ENCODE assay signal across 14 cellular contexts in genomic region chr13:45501175-45501526, GRCh38. TPM values are rescaled to one million over a fixed set of nuclear protein-coding genes. Genes with fewer than 3 reads are reported as not detected.
DNase-seq lines count a peak whose midpoint lies in the region; ATAC-seq and TF ChIP-seq lines count a peak whose summit lies in the region.
"Had no signal": no experiment of that assay in that cellular context is flagged by ENCODE, and none has a peak within 500 bp of the region (broad histone marks: within the 10 kb centered on the region; RNA-seq: fewer than 3 reads in every experiment).

No MANE protein-coding gene starts in this region.

- no peak overlapping the region for H3K9ac ChIP-seq in Karpas-422 (ENCODE audit: low read length)

- peaks cover 41% of the 10 kb centered on the region for H3K36me3 ChIP-seq in CD8-positive, alpha-beta memory T cell (ENCODE audit: insufficient read depth, low read length)
- H3K36me3 ChIP-seq in Karpas-422 (ENCODE audit: insufficient read depth, low read length) = peaks cover 43% of the 10 kb centered on the region

- no peaks in the 10 kb centered on the region for H3K27me3 Mint-ChIP-seq in CD8-positive, alpha-beta memory T cell
- H3K27me3 Mint-ChIP-seq in neural crest cell (ENCODE audit: low read depth) (no peaks in the 10 kb centered on the region), WTC11 (ENCODE audit: low read depth) (no peaks in the 10 kb centered on the region)

- no peak for DNase-seq in CD8-positive, alpha-beta memory T cell
- DNase-seq in Karpas-422 (no peak), choroid plexus epithelial cell (ENCODE audit: low read depth) (no peak), neural crest cell (ENCODE audit: low read depth, low spot score) (no peak), NCI-H1105 (lab: John Stamatoyannopoulos, UW) (no peak), WTC11 (ENCODE audit: low spot score) (no peak), OCI-M1 (lab: John Stamatoyannopoulos, UW) (no peak), middle frontal gyrus (ENCODE audit: extremely low spot score, low spot score) (no peak)
- DNase-seq: activated gamma-delta T cell treated with Interleukin-2 at 50 U/mL for 16 hours, NCI-H524, trophoblast cell had no signal

- CTCF ChIA-PET in CD8-positive, alpha-beta memory T cell (lab: Charles Lee) = no interaction called here
- CTCF ChIA-PET in WTC11 (lab: Charles Lee) = no interaction called here

- H2AFZ ChIP-seq in Karpas-422 (ENCODE audit: low read length) = no peak overlapping the region

- no peaks in the 10 kb centered on the region for H3K27me3 ChIP-seq in CD8-positive, alpha-beta memory T cell (ENCODE audit: insufficient read depth, low read length, poor library complexity, severe bottlenecking)
- H3K27me3 ChIP-seq in Karpas-422 (ENCODE audit: low read length) = no peaks in the 10 kb centered on the region
- H3K27me3 ChIP-seq: cardiac muscle cell had no signal

- no peaks in the 10 kb centered on the region for H4K20me1 ChIP-seq in Karpas-422 (ENCODE audit: insufficient read depth, low read depth, low read length)

- no peak overlapping the region for H3K4me2 ChIP-seq in Karpas-422 (ENCODE audit: low read depth, low read length, poor library complexity, severe bottlenecking)

- no peaks in the 10 kb centered on the region for H3K9me3 Mint-ChIP-seq in CD8-positive, alpha-beta memory T cell
- H3K9me3 Mint-ChIP-seq in neural crest cell (no peaks in the 10 kb centered on the region), WTC11 (peaks cover 7% of the 10 kb centered on the region)

- H3K27ac ChIP-seq in CD8-positive, alpha-beta memory T cell (ENCODE audit: low read depth, low read length) = no peak overlapping the region
- H3K27ac ChIP-seq in Karpas-422 (ENCODE audit: low read length) = peak overlapping the region; percentile 19; the same call in 1 of the 2 replicates
- H3K27ac ChIP-seq: cardiac muscle cell had no signal

- no peaks in the 10 kb centered on the region for H3K9me3 ChIP-seq in CD8-positive, alpha-beta memory T cell (ENCODE audit: low read length)
- H3K9me3 ChIP-seq in Karpas-422 (ENCODE audit: low read length) = no peaks in the 10 kb centered on the region

- H3K36me3 Mint-ChIP-seq in CD8-positive, alpha-beta memory T cell = peaks cover 31 to 74% (median 34%) of the 10 kb centered on the region in 3 donors
- H3K36me3 Mint-ChIP-seq in neural crest cell (ENCODE audit: low read depth) (peaks cover 45% of the 10 kb centered on the region), WTC11 (peaks cover 43% of the 10 kb centered on the region)

- peaks cover 6 to 14% (median 10%) of the 10 kb centered on the region in 3 donors for H3K4me1 Mint-ChIP-seq in CD8-positive, alpha-beta memory T cell
- H3K4me1 Mint-ChIP-seq in neural crest cell (peaks cover 12% of the 10 kb centered on the region), WTC11 (no peaks in the 10 kb centered on the region)

- H3K27ac Mint-ChIP-seq in CD8-positive, alpha-beta memory T cell = peak overlapping the region in 6 of 8 donors; percentile 9 to 82 (median 52)
- H3K27ac Mint-ChIP-seq in neural crest cell (ENCODE audit: unreplicated experiment) (peak overlapping the region; percentile 52), WTC11 (no peak overlapping the region)

- peak; percentile 17 for TF ChIP-seq CTCF in choroid plexus epithelial cell (conservative IDR thresholded peaks at IDR 0.05; ENCODE audit: low read depth, low read length)
- TF ChIP-seq CTCF in neural crest cell (conservative IDR thresholded peaks at IDR 0.05) = no peak
- no peak for TF ChIP-seq CTCF in WTC11 (IDR thresholded peaks at IDR 0.05)

- no peak for ATAC-seq in WTC11
- ATAC-seq: Panc1 had no signal

- H3K4me1 ChIP-seq in CD8-positive, alpha-beta memory T cell (ENCODE audit: insufficient read depth, low read length) = no peaks in the 10 kb centered on the region
- peaks cover 10% of the 10 kb centered on the region for H3K4me1 ChIP-seq in Karpas-422 (ENCODE audit: low read length)

- peaks cover 13% of the 10 kb centered on the region for H3K79me2 ChIP-seq in Karpas-422 (ENCODE audit: low read length)

- H3K9me2 ChIP-seq in Karpas-422 (replicated peaks; ENCODE audit: insufficient read depth, low read length) = no peaks in the 10 kb centered on the region

- no peak overlapping the region for H3K4me3 Mint-ChIP-seq in CD8-positive, alpha-beta memory T cell
- H3K4me3 Mint-ChIP-seq in neural crest cell (no peak overlapping the region), WTC11 (no peak overlapping the region)
- H3K4me3 Mint-ChIP-seq: CD14-positive monocyte had no signal

- no peak overlapping the region for H3K4me3 ChIP-seq in CD8-positive, alpha-beta memory T cell (ENCODE audit: low read length)
- H3K4me3 ChIP-seq in Karpas-422 (ENCODE audit: low read length) (no peak overlapping the region), choroid plexus epithelial cell (ENCODE audit: low read depth, low read length) (no peak overlapping the region)
- H3K4me3 ChIP-seq: cardiac muscle cell had no signal

- POLR2A ChIA-PET in CD8-positive, alpha-beta memory T cell (lab: Charles Lee) = no interaction called here
- POLR2A ChIA-PET in WTC11 (lab: Charles Lee) = no interaction called here

TF ChIP-seq in WTC11, 78 proteins besides CTCF, POLR2A, EP300 and RAD21:
- no peak for TF ChIP-seq ZNF671 (CRISPR knock-in tag; IDR thresholded peaks at IDR 0.05)
TF ChIP-seq in WTC11: peak in this region for 0.

RNA-seq across cellular contexts. Expression of gene COG3, which starts 36.4 kb away (rescaled TPM):
- total RNA-seq in CD8-positive, alpha-beta memory T cell = 10 to 100 TPM; 19.3 to 20.2 TPM
- polyA plus RNA-seq in CD8-positive, alpha-beta memory T cell = 31.7 TPM
- total RNA-seq in Karpas-422 (2014; rRNA removed; shearing (Covaris generic); ENCODE audit: low replicate concordance) = 23.3 and 27.3 TPM in 2 replicates
- total RNA-seq in neural crest cell (19.1 and 19.3 TPM in 2 replicates), WTC11 (2021) (17.0 to 21.6 TPM (median 19.6 TPM) in 3 replicates)
